ENCODE assay signal across 1 cellular context in the genomic region with DNA sequence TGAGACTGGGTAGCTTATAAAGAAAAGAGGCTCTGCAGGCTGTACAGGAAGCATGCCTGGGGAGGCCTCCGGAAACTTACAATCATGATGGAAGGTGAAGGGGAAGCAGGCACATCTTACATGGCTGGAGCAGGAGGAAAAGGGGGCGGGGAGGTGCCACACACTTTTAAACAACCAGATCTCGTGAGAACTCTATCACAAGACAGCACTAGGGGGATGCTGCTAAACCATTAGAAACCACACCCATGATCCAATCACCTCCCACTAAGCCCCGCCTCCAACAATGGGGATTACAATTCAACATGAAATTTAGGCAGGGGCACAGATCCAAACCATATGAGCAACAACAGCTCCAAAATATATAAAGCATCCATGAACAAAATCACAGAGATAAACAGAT.
TF ChIP-seq lines count a peak whose summit lies in the region.

No MANE protein-coding gene starts in this region.

TF ChIP-seq in WTC11, 78 proteins besides CTCF, POLR2A, EP300 and RAD21 (continued from another document):
- TF ChIP-seq, protein P1, sequence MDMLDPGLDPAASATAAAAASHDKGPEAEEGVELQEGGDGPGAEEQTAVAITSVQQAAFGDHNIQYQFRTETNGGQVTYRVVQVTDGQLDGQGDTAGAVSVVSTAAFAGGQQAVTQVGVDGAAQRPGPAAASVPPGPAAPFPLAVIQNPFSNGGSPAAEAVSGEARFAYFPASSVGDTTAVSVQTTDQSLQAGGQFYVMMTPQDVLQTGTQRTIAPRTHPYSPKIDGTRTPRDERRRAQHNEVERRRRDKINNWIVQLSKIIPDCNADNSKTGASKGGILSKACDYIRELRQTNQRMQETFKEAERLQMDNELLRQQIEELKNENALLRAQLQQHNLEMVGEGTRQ (CRISPR knock-in tag; IDR thresholded peaks at IDR 0.05): no peak
TF ChIP-seq in WTC11: peak in this region for 0.
